Comparison of ENCODE assay signal across 8 cellular contexts in genomic region chr3:114745322-114746240, GRCh38.
DNase-seq lines count a peak whose midpoint lies in the region; ATAC-seq and TF ChIP-seq lines count a peak whose summit lies in the region.

No MANE protein-coding gene starts in this region.

- H3K36me3 Mint-ChIP-seq in nephron (ENCODE audit: low read depth) = no peaks in the 10 kb centered on the region
- H3K36me3 Mint-ChIP-seq in CD4-positive, alpha-beta memory T cell = peaks cover 8 to 13% of the 10 kb centered on the region in 2 donors

- intact Hi-C loops in CD4-positive, alpha-beta memory T cell (cut with micrococcal nuclease) = no loop called here

- H3K4me3 Mint-ChIP-seq in nephron = peak overlapping the region; percentile 59 to 78 (median 60)
- no peak overlapping the region for H3K4me3 Mint-ChIP-seq in CD4-positive, alpha-beta memory T cell

- H3K4me3 ChIP-seq in CD4-positive, alpha-beta memory T cell (ENCODE audit: low read length in 2 of 2) = no peak overlapping the region

- H3K4me1 ChIP-seq in CD4-positive, alpha-beta memory T cell (ENCODE audit: insufficient read depth, low read length) = no peaks in the 10 kb centered on the region

- DNase-seq in AG08395 (ENCODE audit: low spot score) (peak; percentile 81), LHCN-M2 (ENCODE audit: low read depth) (peak; percentile 85), epithelial cell of prostate (ENCODE audit: low read depth, low spot score) (no peak), DMS114 treated with DMSO at 0.1 percent for 48 hours (lab: John Stamatoyannopoulos, UW; ENCODE audit: unreplicated experiment) (no peak)
- no peak for DNase-seq in CD4-positive, alpha-beta memory T cell

- H3K9me3 ChIP-seq in CD4-positive, alpha-beta memory T cell (ENCODE audit: control insufficient read depth in 1 of 2, low read length in 2 of 2) = no peaks in the 10 kb centered on the region

- CTCF ChIA-PET in CD4-positive, alpha-beta memory T cell (lab: Charles Lee; ENCODE audit: partially characterized antibody) = no interaction called here

- no peak for TF ChIP-seq CTCF in nephron (IDR thresholded peaks at IDR 0.05; ENCODE audit: unreplicated experiment in 3 of 3)

- H3K9me3 Mint-ChIP-seq in nephron = no peaks in the 10 kb centered on the region
- H3K9me3 Mint-ChIP-seq in CD4-positive, alpha-beta memory T cell = no peaks in the 10 kb centered on the region

- no peaks in the 10 kb centered on the region for H3K36me3 ChIP-seq in CD4-positive, alpha-beta memory T cell (ENCODE audit: insufficient read depth, low read length)

- no peaks in the 10 kb centered on the region for H3K4me1 Mint-ChIP-seq in nephron
- peaks cover 9 to 45% (median 20%) of the 10 kb centered on the region in 4 donors for H3K4me1 Mint-ChIP-seq in CD4-positive, alpha-beta memory T cell

- no peaks in the 10 kb centered on the region for H3K27me3 ChIP-seq in CD4-positive, alpha-beta memory T cell (ENCODE audit: insufficient read depth, low read length)

- no peaks in the 10 kb centered on the region for H3K27me3 Mint-ChIP-seq in nephron (ENCODE audit: low read depth)
- H3K27me3 Mint-ChIP-seq in CD4-positive, alpha-beta memory T cell = no peaks in the 10 kb centered on the region

- POLR2A ChIA-PET in CD4-positive, alpha-beta memory T cell (lab: Charles Lee; ENCODE audit: partially characterized antibody) = no interaction called here

- peak overlapping the region; percentile 60 to 76 (median 73) for H3K27ac Mint-ChIP-seq in nephron
- peak overlapping the region in 1 of 7 donors; percentile 1 for H3K27ac Mint-ChIP-seq in CD4-positive, alpha-beta memory T cell

- H3K27ac ChIP-seq in epithelial cell of prostate = peak overlapping the region; percentile 80
- no peak overlapping the region for H3K27ac ChIP-seq in CD4-positive, alpha-beta memory T cell (ENCODE audit: low read depth, low read length)

- no peak for ATAC-seq in HG03175 (IDR thresholded peaks at IDR 0.05; ENCODE audit: unreplicated experiment)
- no peak for ATAC-seq in GM21423 (IDR thresholded peaks at IDR 0.05; ENCODE audit: unreplicated experiment)

Comparison
In these comparisons a context has a peak if more than half of its experiments do, and no peak if none do; other contexts are left out.
1. DNase-seq: peak in AG08395 (single experiment) and LHCN-M2 (single experiment); none in epithelial cell of prostate (single experiment), CD4-positive, alpha-beta memory T cell (0 of 5) and DMS114 treated with DMSO at 0.1 percent for 48 hours (single experiment).
2. H3K4me3 Mint-ChIP-seq: peak in nephron (3 of 3); none in CD4-positive, alpha-beta memory T cell (0 of 8).